ENCODE assay signal across 8 cellular contexts in genomic region chr14:105203057-105203494, GRCh38.
DNase-seq lines count a peak whose midpoint lies in the region; ATAC-seq lines count a peak whose summit lies in the region.

No MANE protein-coding gene starts in this region.

- DNase-seq in NCI-H82 (lab: John Stamatoyannopoulos, UW) (peak; percentile 68), NCI-H82 treated with DMSO at 0.1 percent for 48 hours (lab: John Stamatoyannopoulos, UW; ENCODE audit: unreplicated experiment) (no peak), NCI-H226 (peak; percentile 31), midbrain (lab: John Stamatoyannopoulos, UW) (peak; percentile 61), SHP77 treated with DMSO at 0.1 percent for 48 hours (lab: John Stamatoyannopoulos, UW) (no peak)
- DNase-seq in activated CD8-positive, alpha-beta memory T cell treated with anti-CD3 and anti-CD28 coated beads for 24 hours: peak; percentile 87
- peak; percentile 54 to 62 (median 61) for DNase-seq in effector memory CD8-positive, alpha-beta T cell
- no peak for DNase-seq in stimulated activated naive B cell treated with anti-CD40 and anti-IgM and Interleukin-4, amounts not matched to agents 10 μg/mL and 1 μg/mL and 100 μg/mL, for 72 hours

- no peak overlapping the region for H3K27ac Mint-ChIP-seq in effector memory CD8-positive, alpha-beta T cell
- H3K27ac Mint-ChIP-seq in stimulated activated naive B cell treated with anti-CD40 and anti-IgM and Interleukin-4, amounts not matched to agents 10 μg/mL and 1 μg/mL and 100 μg/mL, for 72 hours: peak overlapping the region; percentile 42

- H3K27me3 Mint-ChIP-seq in effector memory CD8-positive, alpha-beta T cell: peaks cover 27 to 30% of the 10 kb centered on the region in 2 donors
- H3K27me3 Mint-ChIP-seq in stimulated activated naive B cell treated with anti-CD40 and anti-IgM and Interleukin-4, amounts not matched to agents 10 μg/mL and 1 μg/mL and 100 μg/mL, for 72 hours: peaks cover 25 to 36% of the 10 kb centered on the region in 2 donors

- H3K4me1 Mint-ChIP-seq in effector memory CD8-positive, alpha-beta T cell (ENCODE audit: low read depth in 2 of 2): peaks cover 0 to 17% of the 10 kb centered on the region in 2 donors
- H3K4me1 Mint-ChIP-seq in stimulated activated naive B cell treated with anti-CD40 and anti-IgM and Interleukin-4, amounts not matched to agents 10 μg/mL and 1 μg/mL and 100 μg/mL, for 72 hours: peaks cover 26 to 44% of the 10 kb centered on the region in 2 donors

- peak; percentile 67 for ATAC-seq in effector memory CD8-positive, alpha-beta T cell (replicated peaks)
- peak; percentile 24 to 35 for ATAC-seq in stimulated activated naive B cell treated with anti-CD40 and anti-IgM and Interleukin-4, amounts not matched to agents 10 μg/mL and 1 μg/mL and 100 μg/mL, for 72 hours (replicated peaks)

- no peak overlapping the region for H3K4me3 Mint-ChIP-seq in effector memory CD8-positive, alpha-beta T cell
- H3K4me3 Mint-ChIP-seq in stimulated activated naive B cell treated with anti-CD40 and anti-IgM and Interleukin-4, amounts not matched to agents 10 μg/mL and 1 μg/mL and 100 μg/mL, for 72 hours: no peak overlapping the region

- peaks cover 21% of the 10 kb centered on the region for H3K36me3 Mint-ChIP-seq in effector memory CD8-positive, alpha-beta T cell (ENCODE audit: insufficient read depth)
- H3K36me3 Mint-ChIP-seq in stimulated activated naive B cell treated with anti-CD40 and anti-IgM and Interleukin-4, amounts not matched to agents 10 μg/mL and 1 μg/mL and 100 μg/mL, for 72 hours: no peaks in the 10 kb centered on the region

- H3K9me3 Mint-ChIP-seq in effector memory CD8-positive, alpha-beta T cell: no peaks in the 10 kb centered on the region
- no peaks in the 10 kb centered on the region for H3K9me3 Mint-ChIP-seq in stimulated activated naive B cell treated with anti-CD40 and anti-IgM and Interleukin-4, amounts not matched to agents 10 μg/mL and 1 μg/mL and 100 μg/mL, for 72 hours

Comparison
In these comparisons a context has a peak if more than half of its experiments do, and no peak if none do; other contexts are left out.
1. DNase-seq: peak in NCI-H82 (single experiment), NCI-H226 (single experiment), activated CD8-positive, alpha-beta memory T cell treated with anti-CD3 and anti-CD28 coated beads for 24 hours (single experiment), effector memory CD8-positive, alpha-beta T cell (3 of 3) and midbrain (single experiment); none in NCI-H82 treated with DMSO at 0.1 percent for 48 hours (single experiment), stimulated activated naive B cell treated with anti-CD40 and anti-IgM and Interleukin-4, amounts not matched to agents 10 μg/mL and 1 μg/mL and 100 μg/mL, for 72 hours (single experiment) and SHP77 treated with DMSO at 0.1 percent for 48 hours (single experiment).